Comparison of ENCODE assay signal across 9 cellular contexts in genomic region chr19:46350758-46351159, GRCh38. TPM values are rescaled to one million over a fixed set of nuclear protein-coding genes. Genes with fewer than 3 reads are reported as not detected.
A peak's percentile ranks its signal among the peaks of the same experiment; 100 is the strongest.
DNase-seq lines count a peak whose midpoint lies in the region; ATAC-seq and TF ChIP-seq lines count a peak whose summit lies in the region.
"Had no signal": no experiment of that assay in that cellular context is flagged by ENCODE, and none has a peak within 500 bp of the region (broad histone marks: within the 10 kb centered on the region; RNA-seq: fewer than 3 reads in every experiment).

No MANE protein-coding gene starts in this region.

- TF ChIP-seq CTCF in GM10266 (IDR thresholded peaks at IDR 0.05; ENCODE audit: control insufficient read depth, insufficient read depth, low read depth, missing control alignments) (no peak), RWPE1 (conservative IDR thresholded peaks at IDR 0.05; ENCODE audit: low read depth) (no peak)

- H3K27me3 ChIP-seq in skeletal muscle satellite cell (ENCODE audit: control insufficient read depth, insufficient read depth, low read length), result no peaks in the 10 kb centered on the region

- H3K9ac ChIP-seq in skeletal muscle satellite cell (ENCODE audit: low read depth, low read length), result peak overlapping the region; percentile 65

- CTCF ChIA-PET in RWPE1 (lab: Yijun Ruan, JAX), result interaction anchor here (2.1 kb wide), 1 partner anchor 69 kb away, joined by 8 read pairs; no protein-coding TSS in a partner anchor

- DNase-seq in GM10266 (ENCODE audit: extremely low spot score), result peak; percentile 64
- DNase-seq in RWPE1 (ENCODE audit: low spot score), result no peak
- no peak for DNase-seq in NCI-H187 treated with DMSO at 0.1 percent for 48 hours (lab: John Stamatoyannopoulos, UW)
- DNase-seq in mucosa of gallbladder (ENCODE audit: low spot score), result no peak

- H3K4me3 ChIP-seq in skeletal muscle satellite cell (ENCODE audit: low read length), result peak overlapping the region; percentile 23

- peaks cover 47% of the 10 kb centered on the region for H3K4me1 ChIP-seq in skeletal muscle satellite cell (ENCODE audit: control insufficient read depth, insufficient read depth, low read length)

- H3K27ac ChIP-seq in RWPE1, result peak overlapping the region; percentile 93
- peak overlapping the region; percentile 44 for H3K27ac ChIP-seq in cingulate gyrus (ENCODE audit: low read depth, low read length)

- no peaks in the 10 kb centered on the region for H3K9me3 ChIP-seq in skeletal muscle satellite cell (replicated peaks; ENCODE audit: low read length)

- peaks cover 27% of the 10 kb centered on the region for H3K36me3 ChIP-seq in skeletal muscle satellite cell (ENCODE audit: insufficient read depth, low read length)

- peak overlapping the region; percentile 74 for H3K4me2 ChIP-seq in skeletal muscle satellite cell (ENCODE audit: low read length)

- no peak for ATAC-seq in HG03108 (IDR thresholded peaks at IDR 0.05; ENCODE audit: unreplicated experiment)
- ATAC-seq in GM19035 (IDR thresholded peaks at IDR 0.05; ENCODE audit: unreplicated experiment), result no peak

- POLR2A ChIA-PET in RWPE1 (lab: Yijun Ruan, JAX; ENCODE audit: low non-redundant PET), result no interaction called here

RNA-seq across cellular contexts. Expression of gene PPP5C, which starts 3.9 kb away (rescaled TPM):
- total RNA-seq in skeletal muscle satellite cell (2012; rRNA removed), result 47.7 and 51.3 TPM in 2 replicates
- total RNA-seq in mucosa of gallbladder, result 66.2 TPM

RNA-seq across cellular contexts. Expression of gene HIF3A, which starts 53.9 kb away (rescaled TPM):
- total RNA-seq in skeletal muscle satellite cell (2012; rRNA removed), result 11.4 and 12.4 TPM in 2 replicates
- 52.0 TPM for total RNA-seq in mucosa of gallbladder
- total RNA-seq: mononuclear cell had no signal
